Comparison of ENCODE assay signal across 10 cellular contexts in genomic region chr9:90827181-90827866, GRCh38. TPM values are rescaled to one million over a fixed set of nuclear protein-coding genes. Genes with fewer than 3 reads are reported as not detected.
DNase-seq lines count a peak whose midpoint lies in the region; ATAC-seq and TF ChIP-seq lines count a peak whose summit lies in the region.
"Had no signal": no experiment of that assay in that cellular context is flagged by ENCODE, and none has a peak within 500 bp of the region (broad histone marks: within the 10 kb centered on the region; RNA-seq: fewer than 3 reads in every experiment).

No MANE protein-coding gene starts in this region.

- no peaks in the 10 kb centered on the region for H3K27me3 Mint-ChIP-seq in dendritic cell treated with granulocyte-macrophage colony-stimulating factor and Interleukin-4, amounts not matched to agents 40 ng/mL and 50 ng/mL, for 4 days
- peaks cover 22% of the 10 kb centered on the region for H3K27me3 Mint-ChIP-seq in activated T-cell treated with anti-CD3 and anti-CD28 coated beads, Interleukin-2, amount 50 U/mL, for 72 hours (ENCODE audit: low read depth)

- CTCF ChIA-PET in RWPE1 (lab: Yijun Ruan, JAX): no interaction called here

- intact Hi-C loops in dendritic cell treated with granulocyte-macrophage colony-stimulating factor and Interleukin-4, amounts not matched to agents 40 ng/mL and 50 ng/mL, for 4 days (cut with micrococcal nuclease): loop anchor here (5.0 kb wide), 1 partner anchor 55 kb away; no protein-coding TSS in a partner anchor

- peak; percentile 46 for DNase-seq in GM10266 (ENCODE audit: extremely low spot score)
- no peak for DNase-seq in NCI-H345 treated with DMSO at 0.1 percent for 48 hours (lab: John Stamatoyannopoulos, UW; ENCODE audit: unreplicated experiment)
- no peak for DNase-seq in activated T-cell treated with anti-CD3 and anti-CD28 coated beads, Interleukin-2, amount 50 U/mL, for 72 hours
- no peak for DNase-seq in RWPE1 (ENCODE audit: low spot score)
- DNase-seq in NCI-H1092 treated with DMSO at 0.1 percent for 48 hours (lab: John Stamatoyannopoulos, UW): no peak
- DNase-seq: EL, NCI-H226 had no signal

- H3K36me3 Mint-ChIP-seq in dendritic cell treated with granulocyte-macrophage colony-stimulating factor and Interleukin-4, amounts not matched to agents 40 ng/mL and 50 ng/mL, for 4 days (ENCODE audit: low read depth): peaks cover 90% of the 10 kb centered on the region
- no peaks in the 10 kb centered on the region for H3K36me3 Mint-ChIP-seq in activated T-cell treated with anti-CD3 and anti-CD28 coated beads, Interleukin-2, amount 50 U/mL, for 72 hours (ENCODE audit: insufficient read depth in 2 of 2)

- H3K4me1 Mint-ChIP-seq in dendritic cell treated with granulocyte-macrophage colony-stimulating factor and Interleukin-4, amounts not matched to agents 40 ng/mL and 50 ng/mL, for 4 days (ENCODE audit: low read depth): peaks cover 90% of the 10 kb centered on the region
- H3K4me1 Mint-ChIP-seq in activated T-cell treated with anti-CD3 and anti-CD28 coated beads, Interleukin-2, amount 50 U/mL, for 72 hours (ENCODE audit: low read depth): no peaks in the 10 kb centered on the region

- H3K9me3 Mint-ChIP-seq in dendritic cell treated with granulocyte-macrophage colony-stimulating factor and Interleukin-4, amounts not matched to agents 40 ng/mL and 50 ng/mL, for 4 days: no peaks in the 10 kb centered on the region
- peaks cover 0 to 2% of the 10 kb centered on the region in 2 donors for H3K9me3 Mint-ChIP-seq in activated T-cell treated with anti-CD3 and anti-CD28 coated beads, Interleukin-2, amount 50 U/mL, for 72 hours

- peak overlapping the region; percentile 63 for H3K4me3 Mint-ChIP-seq in dendritic cell treated with granulocyte-macrophage colony-stimulating factor and Interleukin-4, amounts not matched to agents 40 ng/mL and 50 ng/mL, for 4 days
- H3K4me3 Mint-ChIP-seq in activated T-cell treated with anti-CD3 and anti-CD28 coated beads, Interleukin-2, amount 50 U/mL, for 72 hours: no peak overlapping the region

- H3K27ac Mint-ChIP-seq in dendritic cell treated with granulocyte-macrophage colony-stimulating factor and Interleukin-4, amounts not matched to agents 40 ng/mL and 50 ng/mL, for 4 days: peak overlapping the region; percentile 87
- no peak overlapping the region for H3K27ac Mint-ChIP-seq in activated T-cell treated with anti-CD3 and anti-CD28 coated beads, Interleukin-2, amount 50 U/mL, for 72 hours

- TF ChIP-seq CTCF in GM10266 (IDR thresholded peaks at IDR 0.05; ENCODE audit: control insufficient read depth, insufficient read depth, low read depth, missing control alignments): no peak
- no peak for TF ChIP-seq CTCF in RWPE1 (conservative IDR thresholded peaks at IDR 0.05; ENCODE audit: low read depth)

- peak; percentile 55 for ATAC-seq in GM21423 (IDR thresholded peaks at IDR 0.05; ENCODE audit: unreplicated experiment)
- peak; percentile 38 for ATAC-seq in HG03439 (IDR thresholded peaks at IDR 0.05; ENCODE audit: unreplicated experiment)
- ATAC-seq in activated T-cell treated with anti-CD3 and anti-CD28 coated beads, Interleukin-2, amount 50 U/mL, for 72 hours (replicated peaks in 1 of 2): no peak

- H3K27ac ChIP-seq in RWPE1: no peak overlapping the region

- POLR2A ChIA-PET in RWPE1 (lab: Yijun Ruan, JAX; ENCODE audit: low non-redundant PET): no interaction called here

RNA-seq across cellular contexts. Expression of gene SYK, which starts 25.7 kb away (rescaled TPM):
- under 1 TPM; 0.19 to 0.44 TPM for total RNA-seq in activated T-cell treated with anti-CD3 and anti-CD28 coated beads, Interleukin-2, amount 50 U/mL, for 72 hours

Comparison
In these comparisons a context has a peak if more than half of its experiments do, and no peak if none do; other contexts are left out.
1. ATAC-seq: peak in GM21423 (single experiment) and HG03439 (single experiment); none in activated T-cell treated with anti-CD3 and anti-CD28 coated beads, Interleukin-2, amount 50 U/mL, for 72 hours (0 of 2).